Comparison of ENCODE assay signal across 8 cellular contexts in the genomic region with DNA sequence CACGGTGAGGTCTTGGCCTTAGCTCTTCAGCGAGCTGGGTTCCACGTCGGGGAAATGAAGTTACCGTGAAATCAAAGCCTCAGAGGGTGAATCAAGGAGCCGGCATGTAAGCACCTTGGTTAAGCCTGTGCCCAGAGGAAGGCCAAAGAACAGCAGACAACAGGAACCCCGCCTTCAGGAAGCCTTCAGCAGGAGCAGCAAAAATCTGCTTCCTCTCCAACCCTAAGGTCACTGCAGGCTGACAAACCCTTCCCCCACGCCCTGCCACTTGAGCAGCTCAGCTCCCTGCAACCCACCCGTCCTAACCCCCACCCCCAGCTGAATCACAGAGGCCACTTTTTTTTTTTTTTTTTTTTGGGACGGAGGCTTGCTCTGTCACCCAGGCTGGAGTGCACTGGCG.
A peak's percentile ranks its signal among the peaks of the same experiment; 100 is the strongest.
DNase-seq lines count a peak whose midpoint lies in the region; ATAC-seq, FAIRE-seq and TF ChIP-seq lines count a peak whose summit lies in the region.

No MANE protein-coding gene starts in this region.

- H4K20me1 ChIP-seq in HCT116 (ENCODE audit: insufficient read depth) = no peaks in the 10 kb centered on the region
- no peaks in the 10 kb centered on the region for H4K20me1 ChIP-seq in Karpas-422 (ENCODE audit: insufficient read depth, low read depth, low read length)

- DNase-seq in HCT116 (ENCODE audit: low read depth, low spot score) (no peak), Right ventricle myocardium inferior (ENCODE audit: missing footprints) (peak; percentile 68), small intestine (peak; percentile 67), amniotic stem cell (lab: John Stamatoyannopoulos, UW) (no peak), glutamatergic neuron (no peak), Karpas-422 (no peak), cerebellar cortex (ENCODE audit: low spot score) (no peak)
- DNase-seq in activated CD4-positive, alpha-beta T cell treated with anti-CD3 and anti-CD28 coated beads, Interleukin-2, amount 50 U/mL, for 4 hours = peak; percentile 6 to 16

- H3K27ac ChIP-seq in HCT116 (ENCODE audit: low read depth, low read length) = no peak overlapping the region
- peak overlapping the region in 1 of 2 donors; percentile 66 for H3K27ac ChIP-seq in small intestine (ENCODE audit: low read depth in 1 of 2, low read length in 1 of 2)
- no peak overlapping the region for H3K27ac ChIP-seq in Karpas-422 (ENCODE audit: low read length)

- H3K27ac Mint-ChIP-seq in glutamatergic neuron (ENCODE audit: unreplicated experiment) = no peak overlapping the region

- RAD21 ChIA-PET in HCT116 (lab: Charles Lee; ENCODE audit: low non-redundant PET in 1 of 2, low total read pairs in 2 of 2, uncharacterized antibody in 2 of 2, unreplicated experiment in 2 of 2) = no interaction called here

- no peaks in the 10 kb centered on the region for H3K36me3 ChIP-seq in HCT116 (ENCODE audit: control insufficient read depth in 1 of 2, insufficient read depth in 2 of 2, low read length in 2 of 2)
- no peaks in the 10 kb centered on the region for H3K36me3 ChIP-seq in small intestine (ENCODE audit: control insufficient read depth in 2 of 2, insufficient read depth in 2 of 2, low read length in 2 of 2)
- H3K36me3 ChIP-seq in Karpas-422 (ENCODE audit: insufficient read depth, low read length) = no peaks in the 10 kb centered on the region

- intact Hi-C loops in HCT116 (cut with micrococcal nuclease) = no loop called here
- intact Hi-C loops in Right ventricle myocardium inferior (cut with DNase I) = loop anchor here (5.0 kb wide), 1 partner anchor 36 kb away; no protein-coding TSS in a partner anchor

- peak; percentile 47; the same call in 1 of the 2 replicates for ATAC-seq in HCT116
- peak; percentile 76 for ATAC-seq in Right ventricle myocardium inferior

- H3K4me3 ChIP-seq in HCT116 (replicated peaks in 1 of 2; ENCODE audit: low read depth in 1 of 2, low read length in 2 of 2) (no peak overlapping the region), small intestine (ENCODE audit: low read depth in 1 of 2, low read length in 2 of 2) (no peak overlapping the region), Karpas-422 (ENCODE audit: low read length) (no peak overlapping the region)

- WGBS in small intestine, 3 donors = 18 to 25% (median 20%) methylated on average over 9 to 11 of the region's 11 CpGs

- H2AFZ ChIP-seq in HCT116 (ENCODE audit: low read depth, low read length, poor library complexity, severe bottlenecking) (no peak overlapping the region), Karpas-422 (ENCODE audit: low read length) (no peak overlapping the region)

- no peak for TF ChIP-seq CTCF in HCT116 (IDR thresholded peaks at IDR 0.05 in 2 of 3, conservative IDR thresholded peaks at IDR 0.05 in 1 of 3; ENCODE audit: borderline replicate concordance in 1 of 3, insufficient read depth in 1 of 3, low read depth in 2 of 3, low read length in 2 of 3)
- TF ChIP-seq CTCF in glutamatergic neuron (IDR thresholded peaks at IDR 0.05; ENCODE audit: partially characterized antibody, unreplicated experiment) = no peak

- H3K9me3 ChIP-seq in HCT116 (ENCODE audit: control insufficient read depth in 1 of 2, insufficient read depth in 1 of 2, low read depth in 1 of 2, low read length in 2 of 2) = no peaks in the 10 kb centered on the region
- H3K9me3 ChIP-seq in small intestine (ENCODE audit: control insufficient read depth, low read depth) = no peaks in the 10 kb centered on the region
- no peaks in the 10 kb centered on the region for H3K9me3 ChIP-seq in Karpas-422 (ENCODE audit: low read length)

- peaks cover 6% of the 10 kb centered on the region for H3K4me1 Mint-ChIP-seq in glutamatergic neuron (ENCODE audit: low read depth, unreplicated experiment)

- TF ChIP-seq POLR2A in HCT116 (IDR thresholded peaks at IDR 0.05; ENCODE audit: borderline replicate concordance, extremely low read depth, insufficient read depth, insufficient read length) = no peak

- H3K9me2 ChIP-seq in HCT116 (ENCODE audit: insufficient read depth) (no peaks in the 10 kb centered on the region), Karpas-422 (replicated peaks; ENCODE audit: insufficient read depth, low read length) (no peaks in the 10 kb centered on the region)

- H3K27me3 ChIP-seq in HCT116 (ENCODE audit: insufficient read depth, low read length) = no peaks in the 10 kb centered on the region
- no peaks in the 10 kb centered on the region for H3K27me3 ChIP-seq in small intestine (ENCODE audit: control insufficient read depth in 2 of 2, insufficient read depth in 2 of 2, low read length in 2 of 2)
- no peaks in the 10 kb centered on the region for H3K27me3 ChIP-seq in Karpas-422 (ENCODE audit: low read length)

- H3K4me3 Mint-ChIP-seq in glutamatergic neuron (ENCODE audit: unreplicated experiment) = no peak overlapping the region

- H3K4me1 ChIP-seq in HCT116 (ENCODE audit: control insufficient read depth in 1 of 2, insufficient read depth in 2 of 2, low read length in 2 of 2) (peaks cover 0 to 5% of the 10 kb centered on the region in 2 experiments; a peak in 1 of 4 replicates), small intestine (ENCODE audit: control insufficient read depth in 2 of 2, insufficient read depth in 1 of 2, low read depth in 1 of 2, low read length in 1 of 2) (peaks cover 0 to 5% of the 10 kb centered on the region in 2 donors), Karpas-422 (ENCODE audit: low read length) (peaks cover 12% of the 10 kb centered on the region)

- H3K79me2 ChIP-seq in HCT116 (ENCODE audit: insufficient read depth, low read length) = no peaks in the 10 kb centered on the region
- H3K79me2 ChIP-seq in Karpas-422 (ENCODE audit: low read length) = no peaks in the 10 kb centered on the region

- no peak for TF ChIP-seq RAD21 in HCT116 (IDR thresholded peaks at IDR 0.05; ENCODE audit: low read depth)

- POLR2A ChIA-PET in HCT116 (lab: Charles Lee) = no interaction called here

- no TSS peak for BruUV-seq in HCT116 (replicated peaks; lab: Mats Ljungman, UMichigan)

- H3K36me3 Mint-ChIP-seq in glutamatergic neuron (ENCODE audit: unreplicated experiment) = no peaks in the 10 kb centered on the region

- CTCF ChIA-PET in HCT116 (lab: Charles Lee) = no interaction called here

- H3K9ac ChIP-seq in HCT116 (ENCODE audit: low read length) = no peak overlapping the region
- H3K9ac ChIP-seq in Karpas-422 (ENCODE audit: low read length) = no peak overlapping the region

- peaks cover 2% of the 10 kb centered on the region for H3K9me3 Mint-ChIP-seq in glutamatergic neuron (ENCODE audit: unreplicated experiment)

- H3K4me2 ChIP-seq in HCT116 (ENCODE audit: low read length) = no peak overlapping the region
- H3K4me2 ChIP-seq in Karpas-422 (ENCODE audit: low read depth, low read length, poor library complexity, severe bottlenecking) = no peak overlapping the region

- no peak for FAIRE-seq in small intestine (lab: Jason Lieb, UNC)

- H3K27me3 Mint-ChIP-seq in glutamatergic neuron (ENCODE audit: unreplicated experiment) = peaks cover 4% of the 10 kb centered on the region

TF ChIP-seq in HCT116, 20 proteins besides CTCF, POLR2A, EP300 and RAD21:
- TF ChIP-seq TCF7L2 (IDR thresholded peaks at IDR 0.05; ENCODE audit: borderline replicate concordance, extremely low read depth, insufficient read depth, insufficient read length) (no peak), SIN3A (IDR thresholded peaks at IDR 0.05; ENCODE audit: low read depth) (no peak), YY1 (IDR thresholded peaks at IDR 0.05; ENCODE audit: extremely low read depth, insufficient replicate concordance, low read depth, low read length) (no peak), SRF (IDR thresholded peaks at IDR 0.05; ENCODE audit: low read depth) (no peak), ELF1 (IDR thresholded peaks at IDR 0.05; ENCODE audit: borderline replicate concordance, low read depth) (no peak), JUND (IDR thresholded peaks at IDR 0.05) (no peak), EZH2phosphoT487 (IDR thresholded peaks at IDR 0.05; ENCODE audit: borderline replicate concordance) (no peak), FOSL1 (IDR thresholded peaks at IDR 0.05; ENCODE audit: low read depth) (no peak), EGR1 (IDR thresholded peaks at IDR 0.05; ENCODE audit: low read depth) (no peak), CBX3 (IDR thresholded peaks at IDR 0.05; ENCODE audit: low read depth) (no peak), CEBPB (IDR thresholded peaks at IDR 0.05; ENCODE audit: low read depth) (no peak)
- TF ChIP-seq, protein P1, sequence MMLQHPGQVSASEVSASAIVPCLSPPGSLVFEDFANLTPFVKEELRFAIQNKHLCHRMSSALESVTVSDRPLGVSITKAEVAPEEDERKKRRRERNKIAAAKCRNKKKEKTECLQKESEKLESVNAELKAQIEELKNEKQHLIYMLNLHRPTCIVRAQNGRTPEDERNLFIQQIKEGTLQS (IDR thresholded peaks at IDR 0.05) = no peak
- TF ChIP-seq, protein P2, sequence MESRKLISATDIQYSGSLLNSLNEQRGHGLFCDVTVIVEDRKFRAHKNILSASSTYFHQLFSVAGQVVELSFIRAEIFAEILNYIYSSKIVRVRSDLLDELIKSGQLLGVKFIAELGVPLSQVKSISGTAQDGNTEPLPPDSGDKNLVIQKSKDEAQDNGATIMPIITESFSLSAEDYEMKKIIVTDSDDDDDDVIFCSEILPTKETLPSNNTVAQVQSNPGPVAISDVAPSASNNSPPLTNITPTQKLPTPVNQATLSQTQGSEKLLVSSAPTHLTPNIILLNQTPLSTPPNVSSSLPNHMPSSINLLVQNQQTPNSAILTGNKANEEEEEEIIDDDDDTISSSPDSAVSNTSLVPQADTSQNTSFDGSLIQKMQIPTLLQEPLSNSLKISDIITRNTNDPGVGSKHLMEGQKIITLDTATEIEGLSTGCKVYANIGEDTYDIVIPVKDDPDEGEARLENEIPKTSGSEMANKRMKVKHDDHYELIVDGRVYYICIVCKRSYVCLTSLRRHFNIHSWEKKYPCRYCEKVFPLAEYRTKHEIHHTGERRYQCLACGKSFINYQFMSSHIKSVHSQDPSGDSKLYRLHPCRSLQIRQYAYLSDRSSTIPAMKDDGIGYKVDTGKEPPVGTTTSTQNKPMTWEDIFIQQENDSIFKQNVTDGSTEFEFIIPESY (IDR thresholded peaks at IDR 0.05; ENCODE audit: extremely low read depth, insufficient replicate concordance, low read length) = no peak

Comparison
In these comparisons a context has a peak if more than half of its experiments do, and no peak if none do; other contexts are left out.
1. DNase-seq: peak in activated CD4-positive, alpha-beta T cell treated with anti-CD3 and anti-CD28 coated beads, Interleukin-2, amount 50 U/mL, for 4 hours (2 of 2), Right ventricle myocardium inferior (single experiment) and small intestine (single experiment); none in HCT116 (single experiment), amniotic stem cell (single experiment), glutamatergic neuron (single experiment), Karpas-422 (single experiment) and cerebellar cortex (single experiment).